In genomic region chr5:76175051-76175666, GRCh38 we compare ENCODE assay signal across 8 cellular contexts.
DNase-seq lines count a peak whose midpoint lies in the region; ATAC-seq, FAIRE-seq and TF ChIP-seq lines count a peak whose summit lies in the region.

No MANE protein-coding gene starts in this region.

- no peaks in the 10 kb centered on the region for H3K79me1 ChIP-seq in H1 (ENCODE audit: low read depth, low read length)

- H2BK20ac ChIP-seq in H1 (ENCODE audit: low read length) = no peak overlapping the region

- H2BK15ac ChIP-seq in H1 (ENCODE audit: low read length) = no peak overlapping the region

- H3K79me2 ChIP-seq in H1 (ENCODE audit: control insufficient read depth in 1 of 2, insufficient read depth in 2 of 2, low read length in 2 of 2) = no peaks in the 10 kb centered on the region

- DNase-seq in NCI-H2196 (lab: John Stamatoyannopoulos, UW; ENCODE audit: unreplicated experiment) (peak; percentile 14), NCI-H2196 treated with DMSO at 0.1 percent for 48 hours (lab: John Stamatoyannopoulos, UW; ENCODE audit: unreplicated experiment) (no peak), NCI-H460 (ENCODE audit: extremely low read depth, low read depth) (peak; percentile 61), H1 (ENCODE audit: low read depth in 1 of 2, low spot score in 2 of 2) (peak; percentile 66 to 71), ureter (ENCODE audit: low spot score) (peak; percentile 57)
- DNase-seq in activated CD4-positive, alpha-beta T cell treated with anti-CD3 and anti-CD28 coated beads, Interleukin-2, amount 10 ng/mL, durations not matched to agents 7 days and 5 days = peak; percentile 68
- no peak for DNase-seq in natural killer cell treated with Interleukin-12 subunit alpha and Interleukin-12 subunit beta and Interleukin-15 and Interleukin-18, amount 100 ng/mL, for 72 hours (ENCODE audit: low spot score)

- H3K4me1 Mint-ChIP-seq in activated CD4-positive, alpha-beta T cell treated with anti-CD3 and anti-CD28 coated beads, Interleukin-2, amount 10 ng/mL, durations not matched to agents 7 days and 5 days = peaks cover 40% of the 10 kb centered on the region
- peaks cover 6 to 39% of the 10 kb centered on the region in 2 donors for H3K4me1 Mint-ChIP-seq in natural killer cell treated with Interleukin-12 subunit alpha and Interleukin-12 subunit beta and Interleukin-15 and Interleukin-18, amount 100 ng/mL, for 72 hours (ENCODE audit: low read depth in 2 of 2)

- POLR2A ChIA-PET in activated CD4-positive, alpha-beta T cell treated with anti-CD3 and anti-CD28 coated beads, Interleukin-2, amount 10 ng/mL, durations not matched to agents 7 days and 5 days (lab: Charles Lee) = no interaction called here
- POLR2A ChIA-PET in H1 (lab: Charles Lee; ENCODE audit: partially characterized antibody) = interaction anchor here (0.6 to 1.1 kb wide), 2 partner anchors 21 to 40 kb away, joined by 3 read pairs; no protein-coding TSS in a partner anchor

- no peaks in the 10 kb centered on the region for H3K36me3 ChIP-seq in H1 (ENCODE audit: control insufficient read depth in 2 of 4, insufficient read depth in 4 of 4, low read length in 3 of 4)

- FAIRE-seq in H1 (lab: Jason Lieb, UNC) = peak; percentile 76

- H3K9ac ChIP-seq in H1 (replicated peaks in 1 of 4; ENCODE audit: extremely low read depth in 1 of 4, low read depth in 3 of 4, low read length in 3 of 4) = no peak overlapping the region

- CTCF ChIA-PET in activated CD4-positive, alpha-beta T cell treated with anti-CD3 and anti-CD28 coated beads, Interleukin-2, amount 10 ng/mL, durations not matched to agents 7 days and 5 days (lab: Charles Lee) = interaction anchor here (0.5 to 3.0 kb wide), 16 partner anchors 8 to 1364 kb away, joined by 3 to 24 read pairs (median 4); no protein-coding TSS in a partner anchor
- CTCF ChIA-PET in H1 (lab: Charles Lee; ENCODE audit: partially characterized antibody) = interaction anchor here (0.6 to 3.6 kb wide), 55 partner anchors 9 to 717 kb away, joined by 3 to 39 read pairs (median 5); no protein-coding TSS in a partner anchor

- no peak overlapping the region for H3K4me3 ChIP-seq in H1 (ENCODE audit: extremely low read depth in 1 of 4, insufficient read depth in 2 of 4, low read depth in 3 of 4, low read length in 4 of 4)

- no peak for TF ChIP-seq POLR2A in H1 (IDR thresholded peaks at IDR 0.05; ENCODE audit: control extremely low read depth in 1 of 2, low read depth in 2 of 2, low read length in 2 of 2)

- H2BK12ac ChIP-seq in H1 (ENCODE audit: low read depth, low read length) = no peak overlapping the region

- no peak for TF ChIP-seq EP300 in H1 (IDR thresholded peaks at IDR 0.05; ENCODE audit: borderline replicate concordance in 1 of 2, low read depth in 2 of 2, low read length in 2 of 2)

- H3K23me2 ChIP-seq in H1 (ENCODE audit: low read depth, low read length) = no peaks in the 10 kb centered on the region

- no peak overlapping the region for H3K18ac ChIP-seq in H1 (ENCODE audit: extremely low read depth, low read length)

- no peak overlapping the region for H2BK5ac ChIP-seq in H1 (ENCODE audit: low read depth, low read length)

- 34% methylated on average over 6 of the region's 6 CpGs; no CpG with 5 or more reads in 1 of the 2 experiments for WGBS in H1 (ENCODE audit: extremely low coverage in 1 of 2, insufficient coverage in 1 of 2, insufficient read length in 1 of 2, insufficient replicate concordance in 2 of 2, low coverage in 1 of 2, low lambda C conversion rate in 2 of 2, missing lambda C conversion rate in 1 of 2), 2 experiments

- peak; percentile 39 to 86 (median 86) for TF ChIP-seq CTCF in H1 (IDR thresholded peaks at IDR 0.05; ENCODE audit: control extremely low read depth in 1 of 3, insufficient read depth in 1 of 3, low read depth in 1 of 3, low read length in 3 of 3)

- no peak overlapping the region for H2BK120ac ChIP-seq in H1 (replicated peaks; ENCODE audit: low read depth, low read length)

- H3K4me3 Mint-ChIP-seq in activated CD4-positive, alpha-beta T cell treated with anti-CD3 and anti-CD28 coated beads, Interleukin-2, amount 10 ng/mL, durations not matched to agents 7 days and 5 days = peak overlapping the region; percentile 47
- peak overlapping the region; percentile 83 for H3K4me3 Mint-ChIP-seq in natural killer cell treated with Interleukin-12 subunit alpha and Interleukin-12 subunit beta and Interleukin-15 and Interleukin-18, amount 100 ng/mL, for 72 hours

- peak; percentile 81 for ATAC-seq in HG02642 (IDR thresholded peaks at IDR 0.05; ENCODE audit: poor library complexity, unreplicated experiment)
- peak in 1 of 2 donors; percentile 63 for ATAC-seq in natural killer cell treated with Interleukin-12 subunit alpha and Interleukin-12 subunit beta and Interleukin-15 and Interleukin-18, amount 100 ng/mL, for 72 hours

- peak overlapping the region; percentile 89 for H3K27ac Mint-ChIP-seq in activated CD4-positive, alpha-beta T cell treated with anti-CD3 and anti-CD28 coated beads, Interleukin-2, amount 10 ng/mL, durations not matched to agents 7 days and 5 days
- peak overlapping the region; percentile 34 to 88 for H3K27ac Mint-ChIP-seq in natural killer cell treated with Interleukin-12 subunit alpha and Interleukin-12 subunit beta and Interleukin-15 and Interleukin-18, amount 100 ng/mL, for 72 hours

- no peak overlapping the region for H4K91ac ChIP-seq in H1 (replicated peaks; ENCODE audit: insufficient read length, low read length)

- H3K4me1 ChIP-seq in H1 (replicated peaks in 1 of 4; ENCODE audit: control insufficient read depth in 3 of 4, insufficient read depth in 4 of 4, low read length in 3 of 4) = no peaks in the 10 kb centered on the region

- H3K27ac ChIP-seq in H1 (ENCODE audit: low read depth, low read length) = no peak overlapping the region

- no peak overlapping the region for H4K5ac ChIP-seq in H1 (ENCODE audit: insufficient read length, low read depth, low read length)

- H2AFZ ChIP-seq in H1 (ENCODE audit: low read length) = no peak overlapping the region

- no peak overlapping the region for H4K8ac ChIP-seq in H1 (ENCODE audit: extremely low read depth, insufficient read depth, low read length)

- no peak overlapping the region for H2AK5ac ChIP-seq in H1 (ENCODE audit: low read depth, low read length)

- no peak overlapping the region for H3K56ac ChIP-seq in H1 (replicated peaks; ENCODE audit: insufficient read length, low read depth, low read length)

- peak; percentile 82 to 90 for TF ChIP-seq RAD21 in H1 (IDR thresholded peaks at IDR 0.05 in 1 of 2, conservative IDR thresholded peaks at IDR 0.05 in 1 of 2; ENCODE audit: low read depth in 2 of 2, low read length in 2 of 2)

- H3K23ac ChIP-seq in H1 (ENCODE audit: insufficient read length) = no peak overlapping the region

- H3K27me3 ChIP-seq in H1 (replicated peaks in 1 of 4; ENCODE audit: control insufficient read depth in 3 of 4, extremely low read depth in 1 of 4, insufficient read depth in 3 of 4, low read length in 3 of 4) = no peaks in the 10 kb centered on the region

- no peaks in the 10 kb centered on the region for H3K9me3 ChIP-seq in H1 (ENCODE audit: insufficient read depth in 2 of 2, low read depth in 1 of 2, low read length in 1 of 2)

- peaks cover 2% of the 10 kb centered on the region for H3K36me3 Mint-ChIP-seq in activated CD4-positive, alpha-beta T cell treated with anti-CD3 and anti-CD28 coated beads, Interleukin-2, amount 10 ng/mL, durations not matched to agents 7 days and 5 days (ENCODE audit: low read depth)
- no peaks in the 10 kb centered on the region for H3K36me3 Mint-ChIP-seq in natural killer cell treated with Interleukin-12 subunit alpha and Interleukin-12 subunit beta and Interleukin-15 and Interleukin-18, amount 100 ng/mL, for 72 hours

- no peak overlapping the region for H3K4ac ChIP-seq in H1 (replicated peaks; ENCODE audit: insufficient read length, low read depth, low read length)

- H3K9me3 Mint-ChIP-seq in activated CD4-positive, alpha-beta T cell treated with anti-CD3 and anti-CD28 coated beads, Interleukin-2, amount 10 ng/mL, durations not matched to agents 7 days and 5 days = no peaks in the 10 kb centered on the region
- H3K9me3 Mint-ChIP-seq in natural killer cell treated with Interleukin-12 subunit alpha and Interleukin-12 subunit beta and Interleukin-15 and Interleukin-18, amount 100 ng/mL, for 72 hours = no peaks in the 10 kb centered on the region

- no peak overlapping the region for H3K14ac ChIP-seq in H1 (ENCODE audit: insufficient read length)

- no peaks in the 10 kb centered on the region for H3K27me3 Mint-ChIP-seq in activated CD4-positive, alpha-beta T cell treated with anti-CD3 and anti-CD28 coated beads, Interleukin-2, amount 10 ng/mL, durations not matched to agents 7 days and 5 days
- H3K27me3 Mint-ChIP-seq in natural killer cell treated with Interleukin-12 subunit alpha and Interleukin-12 subunit beta and Interleukin-15 and Interleukin-18, amount 100 ng/mL, for 72 hours = no peaks in the 10 kb centered on the region

- no peak overlapping the region for H3K4me2 ChIP-seq in H1 (ENCODE audit: insufficient read depth in 1 of 2, low read depth in 2 of 2, low read length in 2 of 2)

- no peaks in the 10 kb centered on the region for H4K20me1 ChIP-seq in H1 (replicated peaks in 1 of 2; ENCODE audit: control insufficient read depth in 1 of 2, insufficient read depth in 2 of 2, low read length in 2 of 2)

TF ChIP-seq in H1, 55 proteins besides CTCF, POLR2A, EP300 and RAD21:
- TF ChIP-seq CEBPB (IDR thresholded peaks at IDR 0.05; ENCODE audit: low read depth, low read length) = no peak
- TF ChIP-seq RNF2 (IDR thresholded peaks at IDR 0.05; ENCODE audit: borderline replicate concordance, low read depth, low read length, missing control alignments, poor library complexity, severe bottlenecking) = no peak

Comparison
In these comparisons a context has a peak if more than half of its experiments do, and no peak if none do; other contexts are left out.
1. DNase-seq: peak in NCI-H2196 (single experiment), NCI-H460 (single experiment), activated CD4-positive, alpha-beta T cell treated with anti-CD3 and anti-CD28 coated beads, Interleukin-2, amount 10 ng/mL, durations not matched to agents 7 days and 5 days (single experiment), H1 (2 of 2) and ureter (single experiment); none in NCI-H2196 treated with DMSO at 0.1 percent for 48 hours (single experiment) and natural killer cell treated with Interleukin-12 subunit alpha and Interleukin-12 subunit beta and Interleukin-15 and Interleukin-18, amount 100 ng/mL, for 72 hours (single experiment).